Comparison of ENCODE assay signal across 8 cellular contexts in genomic region chr7:2313450-2314208, GRCh38. TPM values are rescaled to one million over a fixed set of nuclear protein-coding genes. Genes with fewer than 3 reads are reported as not detected.
DNase-seq lines count a peak whose midpoint lies in the region; FAIRE-seq and TF ChIP-seq lines count a peak whose summit lies in the region.

No MANE protein-coding gene starts in this region.

- H2AFZ ChIP-seq in OCI-LY3 (ENCODE audit: low read depth, low read length), result no peak overlapping the region

- H3K36me3 ChIP-seq in OCI-LY3 (replicated peaks; ENCODE audit: low read depth, low read length) (peaks cover 5% of the 10 kb centered on the region), colonic mucosa (no peaks in the 10 kb centered on the region), urinary bladder (ENCODE audit: insufficient read depth) (no peaks in the 10 kb centered on the region)

- peaks cover 37% of the 10 kb centered on the region for H3K79me2 ChIP-seq in OCI-LY3 (ENCODE audit: low read length)

- peak overlapping the region; percentile 77 for H3K4me2 ChIP-seq in OCI-LY3 (ENCODE audit: low read length)

- H3K27me3 ChIP-seq in OCI-LY3 (ENCODE audit: low read depth, low read length), result no peaks in the 10 kb centered on the region
- H3K27me3 ChIP-seq in colonic mucosa, result no peaks in the 10 kb centered on the region

- 23% methylated on average over 42 of the region's 42 CpGs for WGBS in urinary bladder

- FAIRE-seq in H54 (lab: Jason Lieb, UNC), result no peak

- H3K9ac ChIP-seq in OCI-LY3 (ENCODE audit: low read length) (peak overlapping the region; percentile 69), colonic mucosa (ENCODE audit: low read depth in 2 of 2, low read length in 2 of 2) (peak overlapping the region; percentile 83 to 95)

- H3K27ac ChIP-seq in OCI-LY3 (ENCODE audit: low read length) (peak overlapping the region; percentile 26; the same call in 1 of the 2 replicates), colonic mucosa (peak overlapping the region; percentile 88), urinary bladder (ENCODE audit: low read depth) (peak overlapping the region; percentile 76)

- intact Hi-C loops in colonic mucosa (cut with DNase I), result no loop called here

- no peaks in the 10 kb centered on the region for H4K20me1 ChIP-seq in OCI-LY3 (ENCODE audit: insufficient read depth, low read length)

- TF ChIP-seq POLR2A in H54 (IDR thresholded peaks at IDR 0.05; ENCODE audit: low read depth, low read length), result no peak

- DNase-seq in DMS53 treated with DMSO at 0.1 percent for 48 hours (lab: John Stamatoyannopoulos, UW; ENCODE audit: unreplicated experiment), result peak; percentile 16
- DNase-seq in H54 (ENCODE audit: insufficient read length, low spot score), result peak; percentile 67
- peak; percentile 39 for DNase-seq in colonic mucosa
- DNase-seq in medulla oblongata (ENCODE audit: extremely low spot score), result peak; percentile 16
- no peak for DNase-seq in NOMO-1 (lab: John Stamatoyannopoulos, UW; ENCODE audit: unreplicated experiment in 2 of 2)
- no peak for DNase-seq in SKM-1 (lab: John Stamatoyannopoulos, UW; ENCODE audit: unreplicated experiment)

- H3K4me3 ChIP-seq in OCI-LY3 (ENCODE audit: low read length) (peak overlapping the region; percentile 88), colonic mucosa (peak overlapping the region; percentile 98), urinary bladder (ENCODE audit: low read depth, low read length) (peak overlapping the region; percentile 83)

- no peak for TF ChIP-seq CTCF in OCI-LY3 (IDR thresholded peaks at IDR 0.05; ENCODE audit: low read depth, low read length)
- TF ChIP-seq CTCF in colonic mucosa (IDR thresholded peaks at IDR 0.05), result no peak

- H3K4me1 ChIP-seq in OCI-LY3 (ENCODE audit: low read length) (peaks cover 17% of the 10 kb centered on the region), colonic mucosa (no peaks in the 10 kb centered on the region), urinary bladder (ENCODE audit: insufficient read depth) (no peaks in the 10 kb centered on the region)

- no peaks in the 10 kb centered on the region for H3K9me3 ChIP-seq in OCI-LY3 (ENCODE audit: insufficient read depth, low read length)
- no peaks in the 10 kb centered on the region for H3K9me3 ChIP-seq in colonic mucosa

RNA-seq across cellular contexts. Expression of gene SNX8, which starts 0.6 kb away (rescaled TPM):
- total RNA-seq in colonic mucosa, result 10 to 100 TPM; 22.4 to 36.7 TPM
- total RNA-seq in urinary bladder, result 17.4 TPM
- polyA plus RNA-seq in urinary bladder, result 13.2 TPM

RNA-seq across cellular contexts. Expression of gene EIF3B, which starts 41.0 kb away (rescaled TPM):
- total RNA-seq in colonic mucosa (100 to 1,000 TPM in 1 of 2 donors, 10 to 100 TPM in 1; 94.4 to 180 TPM), urinary bladder (85.8 TPM)
- 97.7 TPM for polyA plus RNA-seq in urinary bladder

Comparison
In these comparisons a context has a peak if more than half of its experiments do, and no peak if none do; other contexts are left out.
1. DNase-seq: peak in DMS53 treated with DMSO at 0.1 percent for 48 hours (single experiment), H54 (single experiment), colonic mucosa (single experiment) and medulla oblongata (single experiment); none in NOMO-1 (0 of 2) and SKM-1 (single experiment).
2. H3K27ac ChIP-seq: peak in every context shown above with its lines; median percentile 88 in colonic mucosa; 76 in urinary bladder; 26 in OCI-LY3.
3. Peak in every context shown above with its lines, with median percentiles within 50 percentile points of each other: H3K4me3 ChIP-seq.